Comparison of ENCODE assay signal across 8 cellular contexts in the genomic region with DNA sequence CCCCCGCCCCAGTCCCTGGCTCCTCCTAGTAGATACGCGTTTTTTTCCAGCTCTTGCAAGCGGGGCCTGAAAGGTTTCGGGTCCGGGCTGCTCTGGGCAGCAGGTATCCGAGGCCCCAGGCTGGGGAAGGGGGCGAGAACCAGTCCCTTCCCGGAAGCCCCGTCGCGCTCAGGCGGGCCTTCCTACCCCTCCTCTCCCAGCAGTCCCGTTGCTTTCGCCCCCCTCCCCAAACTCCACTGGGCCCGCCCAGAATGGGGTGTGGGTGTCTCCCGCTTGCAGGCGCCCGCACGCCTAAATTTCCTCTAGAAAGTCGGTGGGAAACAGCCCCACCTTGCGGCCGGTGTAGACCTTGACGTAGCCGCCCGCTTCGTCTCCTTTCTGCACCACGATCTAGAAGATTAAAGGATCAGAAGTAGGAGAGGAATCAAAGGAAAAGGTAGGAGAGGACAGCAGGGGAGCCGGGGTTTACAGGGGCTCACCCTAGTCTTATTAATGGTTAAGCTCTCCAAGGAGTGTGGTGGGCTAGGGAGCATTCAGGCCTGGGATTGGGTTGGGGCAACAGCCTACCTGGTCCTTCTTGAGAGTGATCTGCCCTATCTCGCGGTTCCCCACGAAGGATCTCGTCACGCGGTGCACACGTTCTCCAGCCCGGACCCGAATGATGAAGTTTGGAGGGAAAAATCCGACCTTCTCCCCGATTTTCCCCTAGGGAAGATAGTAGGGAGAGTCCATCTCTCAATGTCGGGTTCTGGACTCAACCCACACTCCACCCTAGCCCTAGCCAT. TPM values are rescaled to one million over a fixed set of nuclear protein-coding genes. Genes with fewer than 3 reads are reported as not detected.
DNase-seq lines count a peak whose midpoint lies in the region; ATAC-seq, FAIRE-seq and TF ChIP-seq lines count a peak whose summit lies in the region.

No MANE protein-coding gene starts in this region.

- H3K9ac ChIP-seq in HepG2 (ENCODE audit: insufficient read depth, low read depth, low read length), result peak overlapping the region; percentile 21; the same call in 1 of the 2 replicates

- H3K27ac ChIP-seq in 22Rv1 (peak overlapping the region; percentile 100), HepG2 (ENCODE audit: extremely low read length, insufficient read depth, low read length) (no peak overlapping the region)

- H3K4me1 ChIP-seq in HepG2 (ENCODE audit: insufficient read depth, low read length), result peaks cover 57% of the 10 kb centered on the region

- H3K79me2 ChIP-seq in HepG2 (ENCODE audit: insufficient read depth, low read length), result no peaks in the 10 kb centered on the region

- TF ChIP-seq RAD21 in HepG2 (CRISPR knock-in tag; IDR thresholded peaks at IDR 0.05), result peak; percentile 47; the same call in 1 of the 2 replicates

- FAIRE-seq in HepG2 (lab: Jason Lieb, UNC), result peak; percentile 62

- H3K9me3 ChIP-seq in HepG2 (ENCODE audit: low read length), result no peaks in the 10 kb centered on the region

- peak; percentile 90 for TF ChIP-seq CTCF in 22Rv1 (IDR thresholded peaks at IDR 0.05)
- TF ChIP-seq CTCF in GM13977 (IDR thresholded peaks at IDR 0.05; ENCODE audit: extremely low read depth, insufficient read depth, missing control alignments), result peak; percentile 87
- peak; percentile 85 for TF ChIP-seq CTCF in HepG2 (CRISPR knock-in tag; IDR thresholded peaks at IDR 0.05)

- TF ChIP-seq EP300 in HepG2 (IDR thresholded peaks at IDR 0.05; ENCODE audit: low read depth in 2 of 2, low read length in 2 of 2) (no peak), HepG2 (CRISPR knock-in tag; IDR thresholded peaks at IDR 0.05; ENCODE audit: borderline replicate concordance) (no peak)

- intact Hi-C loops in HepG2 (cut with micrococcal nuclease; ENCODE audit: unreplicated experiment), result loop anchor here (1.0 kb wide), 1 partner anchor 29 kb away; no protein-coding TSS in a partner anchor

- H4K20me1 ChIP-seq in HepG2 (ENCODE audit: insufficient read depth, low read length), result no peaks in the 10 kb centered on the region

- no peak for TF ChIP-seq POLR2A in HepG2 (IDR thresholded peaks at IDR 0.05; ENCODE audit: insufficient read depth in 1 of 2, low read depth in 2 of 2, low read length in 2 of 2)

- CTCF ChIA-PET in HepG2 (lab: Yijun Ruan, JAX; ENCODE audit: low intra/inter-chr PET ratio, low total read pairs), result interaction anchor here (0.6 to 11.7 kb wide), 3 partner anchors 19 to 379 kb away, joined by 3 to 308 read pairs (median 6); a partner anchor contains a TSS

- peak overlapping the region; percentile 98 for H3K4me2 ChIP-seq in HepG2 (ENCODE audit: low read depth, low read length)

- H3K27me3 ChIP-seq in HepG2 (ENCODE audit: control insufficient read depth in 1 of 2, insufficient read depth in 2 of 2, low read length in 2 of 2), result peaks cover 19 to 55% of the 10 kb centered on the region in 2 experiments

- 3% methylated on average over 27 of the region's 41 CpGs for WGBS in HepG2 (ENCODE audit: low lambda C conversion rate)

- BruUV-seq in HepG2 (replicated peaks; lab: Mats Ljungman, UMichigan), result no TSS peak

- in situ Hi-C loops in GM13977 (cut with MboI; ENCODE audit: low pct_unique_long_range_greater_than_20kb, low sequenced_read_pairs, unreplicated experiment) (no loop called here), HepG2 (cut with HindIII; ENCODE audit: extremely low pct_ligation_motif_present, low pct_unique_long_range_greater_than_20kb) (no loop called here)

- ATAC-seq in HepG2, result peak; percentile 36
- no peak for ATAC-seq in HG03280 (IDR thresholded peaks at IDR 0.05; ENCODE audit: unreplicated experiment)

- POLR2A ChIA-PET in HepG2 (lab: Yijun Ruan, JAX), result interaction anchor here (0.8 to 8.9 kb wide), 6 partner anchors 14 to 211 kb away, joined by 3 to 116 read pairs (median 4); a partner anchor contains a TSS

- H2AFZ ChIP-seq in HepG2 (ENCODE audit: low read length), result no peak overlapping the region

- H3K36me3 ChIP-seq in HepG2 (replicated peaks in 1 of 2; ENCODE audit: control insufficient read depth in 1 of 2, insufficient read depth in 2 of 2, low read length in 2 of 2), result no peaks in the 10 kb centered on the region

- peak; percentile 85 for DNase-seq in GM13977 (ENCODE audit: low spot score)
- peak; percentile 86 for DNase-seq in NCI-H345 (lab: John Stamatoyannopoulos, UW)
- DNase-seq in activated CD4-positive, alpha-beta T cell treated with anti-CD3 and anti-CD28 coated beads for 48 hours, result peak; percentile 91
- peak; percentile 60 for DNase-seq in dedifferentiated amniotic fluid mesenchymal stem cell (ENCODE audit: extremely low spot score)
- DNase-seq in HepG2 (ENCODE audit: low spot score), result peak; percentile 54
- peak; percentile 64 to 85 (median 70) for DNase-seq in stimulated activated CD4-positive, alpha-beta T cell treated with anti-CD3 and anti-CD28 coated beads, TNF-alpha, amount 100 ng/mL, for 24 hours (ENCODE audit: low read depth in 3 of 3)

- peak overlapping the region; percentile 51 to 72 (median 58) for H3K4me3 ChIP-seq in HepG2 (replicated peaks in 1 of 3; ENCODE audit: insufficient read depth in 1 of 3, low read depth in 2 of 3, low read length in 3 of 3)

RNA-seq across cellular contexts. Expression of a gene that starts 7.3 kb away (rescaled TPM):
- total RNA-seq in HepG2 (2016; rRNA removed; fragmentation: Illumina TruSeq; extraction: Trizol), result 0.14 and 0.18 TPM in 2 replicates
- not detected in 2 replicates for total RNA-seq in HepG2 (2016; cell fraction: cytosol; rRNA removed; fragmentation: Illumina TruSeq; extraction: Trizol; ENCODE audit: low read depth)
- 0.25 and 0.26 TPM in 2 replicates for total RNA-seq in HepG2 (2016; cell fraction: insoluble cytoplasmic fraction; rRNA removed; fragmentation: Illumina TruSeq; extraction: Trizol)
- total RNA-seq in HepG2 (2016; cell fraction: membrane; rRNA removed; fragmentation: Illumina TruSeq; extraction: Trizol), result not detected in 2 replicates
- 0.34 and 0.62 TPM in 2 replicates for total RNA-seq in HepG2 (2016; cell fraction: nucleus; rRNA removed; fragmentation: Illumina TruSeq; extraction: Trizol)
- 0.22 and 0.27 TPM in 2 replicates for polyA plus RNA-seq in HepG2 (2011; rRNA removed)
- 0.05 and 0.17 TPM in 2 replicates for polyA plus RNA-seq in HepG2 (2011; cell fraction: cytosol; rRNA removed)
- polyA plus RNA-seq in HepG2 (2011; cell fraction: nucleus; rRNA removed), result 1.3 TPM in 2 replicates
- 0.34 and 0.49 TPM in 2 replicates for polyA plus RNA-seq in HepG2 (2012)
- 0.12 TPM in 1 of 2 replicates, not detected in the other for polyA plus RNA-seq in HepG2 (2016; cell fraction: cytosol; fragmentation: Illumina TruSeq; extraction: Trizol; ENCODE audit: low read depth)
- 0.19 and 0.38 TPM in 2 replicates for polyA plus RNA-seq in HepG2 (2016; cell fraction: insoluble cytoplasmic fraction; fragmentation: Illumina TruSeq; extraction: Trizol; ENCODE audit: low read depth)
- polyA plus RNA-seq in HepG2 (2016; cell fraction: membrane; fragmentation: Illumina TruSeq; extraction: Trizol; ENCODE audit: low read depth), result 0.18 TPM in 1 of 2 replicates, not detected in the other
- 1.4 and 2.4 TPM in 2 replicates for polyA plus RNA-seq in HepG2 (2016; cell fraction: nucleus; fragmentation: Illumina TruSeq; extraction: Trizol; ENCODE audit: insufficient read depth, low read depth)
- 0.54 TPM in 1 of 2 replicates, not detected in the other for polyA minus RNA-seq in HepG2 (2011; rRNA and poly(A)+ RNA removed; ENCODE audit: low replicate concordance)
- polyA minus RNA-seq in HepG2 (2011; cell fraction: cytosol; rRNA and poly(A)+ RNA removed), result not detected in 2 replicates
- polyA minus RNA-seq in HepG2 (2011; cell fraction: nucleus; rRNA and poly(A)+ RNA removed), result 0.99 and 1.3 TPM in 2 replicates

RNA-seq across cellular contexts. Expression of a gene that starts 14.2 kb away (rescaled TPM):
- total RNA-seq in HepG2 (2016; rRNA removed; fragmentation: Illumina TruSeq; extraction: Trizol), result 181 and 184 TPM in 2 replicates
- 34.5 and 40.7 TPM in 2 replicates for total RNA-seq in HepG2 (2016; cell fraction: cytosol; rRNA removed; fragmentation: Illumina TruSeq; extraction: Trizol; ENCODE audit: low read depth)
- total RNA-seq in HepG2 (2016; cell fraction: insoluble cytoplasmic fraction; rRNA removed; fragmentation: Illumina TruSeq; extraction: Trizol), result 185 and 193 TPM in 2 replicates
- 86.2 and 91.5 TPM in 2 replicates for total RNA-seq in HepG2 (2016; cell fraction: membrane; rRNA removed; fragmentation: Illumina TruSeq; extraction: Trizol)
- total RNA-seq in HepG2 (2016; cell fraction: nucleus; rRNA removed; fragmentation: Illumina TruSeq; extraction: Trizol), result 87.0 and 104 TPM in 2 replicates
- polyA plus RNA-seq in HepG2 (2011; rRNA removed), result 393 and 420 TPM in 2 replicates
- 388 and 543 TPM in 2 replicates for polyA plus RNA-seq in HepG2 (2011; cell fraction: cytosol; rRNA removed)
- polyA plus RNA-seq in HepG2 (2011; cell fraction: nucleus; rRNA removed), result 527 and 559 TPM in 2 replicates
- 193 and 317 TPM in 2 replicates for polyA plus RNA-seq in HepG2 (2012)
- polyA plus RNA-seq in HepG2 (2016; cell fraction: cytosol; fragmentation: Illumina TruSeq; extraction: Trizol; ENCODE audit: low read depth), result 47.3 and 51.9 TPM in 2 replicates
- polyA plus RNA-seq in HepG2 (2016; cell fraction: insoluble cytoplasmic fraction; fragmentation: Illumina TruSeq; extraction: Trizol; ENCODE audit: low read depth), result 228 and 257 TPM in 2 replicates
- polyA plus RNA-seq in HepG2 (2016; cell fraction: membrane; fragmentation: Illumina TruSeq; extraction: Trizol; ENCODE audit: low read depth), result 85.7 and 97.2 TPM in 2 replicates
- polyA plus RNA-seq in HepG2 (2016; cell fraction: nucleus; fragmentation: Illumina TruSeq; extraction: Trizol; ENCODE audit: insufficient read depth, low read depth), result 161 and 174 TPM in 2 replicates
- 452 and 685 TPM in 2 replicates for polyA minus RNA-seq in HepG2 (2011; rRNA and poly(A)+ RNA removed; ENCODE audit: low replicate concordance)
- polyA minus RNA-seq in HepG2 (2011; cell fraction: cytosol; rRNA and poly(A)+ RNA removed), result 216 and 224 TPM in 2 replicates
- 130 and 151 TPM in 2 replicates for polyA minus RNA-seq in HepG2 (2011; cell fraction: nucleus; rRNA and poly(A)+ RNA removed)

RNA-seq across cellular contexts. Expression of a gene that starts 27.1 kb away (rescaled TPM):
- not detected in 2 replicates for total RNA-seq in HepG2 (2016; rRNA removed; fragmentation: Illumina TruSeq; extraction: Trizol)
- not detected in 2 replicates for total RNA-seq in HepG2 (2016; cell fraction: cytosol; rRNA removed; fragmentation: Illumina TruSeq; extraction: Trizol; ENCODE audit: low read depth)
- total RNA-seq in HepG2 (2016; cell fraction: insoluble cytoplasmic fraction; rRNA removed; fragmentation: Illumina TruSeq; extraction: Trizol), result not detected in 2 replicates
- not detected in 2 replicates for total RNA-seq in HepG2 (2016; cell fraction: membrane; rRNA removed; fragmentation: Illumina TruSeq; extraction: Trizol)
- not detected in 2 replicates for total RNA-seq in HepG2 (2016; cell fraction: nucleus; rRNA removed; fragmentation: Illumina TruSeq; extraction: Trizol)
- 0.13 and 0.24 TPM in 2 replicates for polyA plus RNA-seq in HepG2 (2011; rRNA removed)
- polyA plus RNA-seq in HepG2 (2011; cell fraction: cytosol; rRNA removed), result 0.18 and 0.24 TPM in 2 replicates
- 0.54 and 0.55 TPM in 2 replicates for polyA plus RNA-seq in HepG2 (2011; cell fraction: nucleus; rRNA removed)
- polyA plus RNA-seq in HepG2 (2012), result 1.9 and 2.5 TPM in 2 replicates
- polyA plus RNA-seq in HepG2 (2016; cell fraction: cytosol; fragmentation: Illumina TruSeq; extraction: Trizol; ENCODE audit: low read depth), result not detected in 2 replicates
- polyA plus RNA-seq in HepG2 (2016; cell fraction: insoluble cytoplasmic fraction; fragmentation: Illumina TruSeq; extraction: Trizol; ENCODE audit: low read depth), result not detected in 2 replicates
- not detected in 2 replicates for polyA plus RNA-seq in HepG2 (2016; cell fraction: membrane; fragmentation: Illumina TruSeq; extraction: Trizol; ENCODE audit: low read depth)
- not detected in 2 replicates for polyA plus RNA-seq in HepG2 (2016; cell fraction: nucleus; fragmentation: Illumina TruSeq; extraction: Trizol; ENCODE audit: insufficient read depth, low read depth)
- 0.30 and 2.2 TPM in 2 replicates for polyA minus RNA-seq in HepG2 (2011; rRNA and poly(A)+ RNA removed; ENCODE audit: low replicate concordance)
- polyA minus RNA-seq in HepG2 (2011; cell fraction: cytosol; rRNA and poly(A)+ RNA removed), result not detected in 2 replicates
- 0.25 TPM in 1 of 2 replicates, not detected in the other for polyA minus RNA-seq in HepG2 (2011; cell fraction: nucleus; rRNA and poly(A)+ RNA removed)
